Comparison of ENCODE assay signal across 11 cellular contexts in the genomic region with DNA sequence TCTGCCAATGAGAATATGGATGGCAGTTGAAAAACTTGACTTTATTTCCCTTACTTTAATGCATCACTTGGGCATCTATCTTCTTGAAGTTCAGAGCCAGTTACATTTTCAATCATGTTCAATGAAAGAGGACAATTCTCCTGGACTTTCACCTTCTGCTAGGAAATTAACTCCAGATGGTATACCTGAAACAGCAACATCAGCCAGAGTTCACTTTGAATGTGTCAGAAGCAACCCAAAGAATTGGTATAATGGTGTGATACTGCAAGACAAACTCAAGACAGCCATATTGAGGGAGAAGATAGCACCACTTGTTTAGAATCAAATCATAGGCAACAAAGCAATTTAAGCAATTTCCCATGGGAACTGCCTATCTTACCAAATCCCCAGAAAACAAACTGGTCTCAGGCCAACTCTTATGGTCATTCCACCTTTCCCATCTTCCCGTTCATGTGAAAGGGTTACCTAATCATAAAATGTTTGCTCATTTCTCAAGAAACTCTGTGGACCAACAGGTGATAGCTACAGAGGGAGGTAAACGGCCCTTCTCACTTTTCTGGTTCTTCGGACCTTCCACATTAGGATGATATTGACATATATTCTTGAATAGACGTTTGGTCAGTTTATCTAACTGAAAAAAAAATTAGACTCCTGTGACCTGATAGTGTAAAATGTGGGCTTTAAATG. TPM values are rescaled to one million over a fixed set of nuclear protein-coding genes. Genes with fewer than 3 reads are reported as not detected.
"Had no signal": no experiment of that assay in that cellular context is flagged by ENCODE, and none has a peak within 500 bp of the region (broad histone marks: within the 10 kb centered on the region; RNA-seq: fewer than 3 reads in every experiment).

No MANE protein-coding gene starts in this region.

- H3K4me1 ChIP-seq: HAP-1 had no signal

- DNase-seq: GM23248, GOT3, H7, HFFc6, IMR-90 had no signal

- H3K4me3 Mint-ChIP-seq: HFFc6 had no signal

- H3K27ac ChIP-seq: GM23248, HL-60 had no signal

- H3K9me3 ChIP-seq: HAP-1 had no signal

- H3K4me3 ChIP-seq: GM23248, HAP-1, K562 had no signal

- H3K36me3 ChIP-seq: HAP-1 had no signal

- H3K27ac Mint-ChIP-seq: HFFc6 had no signal

- H2AFZ ChIP-seq: GM23248 had no signal

- H3K9me3 Mint-ChIP-seq: HFFc6 had no signal

- H3K9ac ChIP-seq: GM23248 had no signal

- FAIRE-seq: K562 had no signal

- ATAC-seq: HCT116, K562 had no signal

RNA-seq across cellular contexts. Expression of a gene that starts 29.7 kb away (rescaled TPM):
- total RNA-seq: GM23248, H4, H7, HFFc6, HT1080, IMR-90, K562 had no signal
- polyA plus RNA-seq: GM23248, IMR-90, K562 had no signal
